19 cellular contexts compared by ENCODE assay signal in genomic region chr4:58515206-58515605, GRCh38.
"Had no signal": no experiment of that assay in that cellular context is flagged by ENCODE, and none has a peak within 500 bp of the region (broad histone marks: within the 10 kb centered on the region; RNA-seq: fewer than 3 reads in every experiment).

No MANE protein-coding gene starts in this region.

- DNase-seq: activated CD4-positive, alpha-beta memory T cell treated with anti-CD3 and anti-CD28 coated beads for 36 hours; activated CD4-positive, alpha-beta T cell treated with anti-CD3 and anti-CD28 coated beads for 48 hours; activated effector memory CD4-positive, alpha-beta T cell treated with anti-CD3 and anti-CD28 coated beads, Interleukin-2, amount 50 U/mL, for 16 hours; activated naive CD4-positive, alpha-beta T cell treated with anti-CD3 and anti-CD28 coated beads, Interleukin-2, amount 10 ng/mL, durations not matched to agents 7 days and 5 days; amygdala; colonic mucosa; esophagus squamous epithelium; head of caudate nucleus; hypothalamus; left ventricle myocardium superior; mammary epithelial cell; small intestine; stimulated activated CD4-positive, alpha-beta T cell treated with anti-CD3 and anti-CD28 coated beads, Interleukin-2, amount 100 ng/mL, for 24 hours; transverse colon had no signal

- H3K27ac ChIP-seq: colonic mucosa, esophagus squamous epithelium, gastroesophageal sphincter, parathyroid adenoma, transverse colon had no signal

- H3K36me3 ChIP-seq: colonic mucosa, esophagus squamous epithelium, gastroesophageal sphincter, transverse colon had no signal

- H3K9me3 ChIP-seq: colonic mucosa, esophagus squamous epithelium, gastroesophageal sphincter, transverse colon had no signal

- H3K4me3 ChIP-seq: colonic mucosa, esophagus squamous epithelium, gastroesophageal sphincter, transverse colon had no signal

- H3K27ac Mint-ChIP-seq: activated CD4-positive, alpha-beta memory T cell treated with anti-CD3 and anti-CD28 coated beads for 36 hours; activated naive CD4-positive, alpha-beta T cell treated with anti-CD3 and anti-CD28 coated beads, Interleukin-2, amount 10 ng/mL, durations not matched to agents 7 days and 5 days; natural killer cell treated with Interleukin-12 subunit alpha and Interleukin-12 subunit beta and Interleukin-15 and Interleukin-18, amount 100 ng/mL, for 72 hours; stimulated activated effector memory CD8-positive, alpha-beta T cell treated with anti-CD3 and anti-CD28 coated beads, Interleukin-12 subunit alpha, Interleukin-12 subunit beta, amount 100 ng/mL, for 72 hours had no signal

- H3K4me1 Mint-ChIP-seq: activated naive CD4-positive, alpha-beta T cell treated with anti-CD3 and anti-CD28 coated beads, Interleukin-2, amount 10 ng/mL, durations not matched to agents 7 days and 5 days; stimulated activated effector memory CD8-positive, alpha-beta T cell treated with anti-CD3 and anti-CD28 coated beads, Interleukin-12 subunit alpha, Interleukin-12 subunit beta, amount 100 ng/mL, for 72 hours had no signal

- H3K27me3 Mint-ChIP-seq: activated CD4-positive, alpha-beta memory T cell treated with anti-CD3 and anti-CD28 coated beads for 36 hours; activated naive CD4-positive, alpha-beta T cell treated with anti-CD3 and anti-CD28 coated beads, Interleukin-2, amount 10 ng/mL, durations not matched to agents 7 days and 5 days; natural killer cell treated with Interleukin-12 subunit alpha and Interleukin-12 subunit beta and Interleukin-15 and Interleukin-18, amount 100 ng/mL, for 72 hours had no signal

- H3K4me3 Mint-ChIP-seq: activated CD4-positive, alpha-beta memory T cell treated with anti-CD3 and anti-CD28 coated beads for 36 hours; activated naive CD4-positive, alpha-beta T cell treated with anti-CD3 and anti-CD28 coated beads, Interleukin-2, amount 10 ng/mL, durations not matched to agents 7 days and 5 days; natural killer cell treated with Interleukin-12 subunit alpha and Interleukin-12 subunit beta and Interleukin-15 and Interleukin-18, amount 100 ng/mL, for 72 hours; stimulated activated effector memory CD8-positive, alpha-beta T cell treated with anti-CD3 and anti-CD28 coated beads, Interleukin-12 subunit alpha, Interleukin-12 subunit beta, amount 100 ng/mL, for 72 hours had no signal

- ATAC-seq: gastroesophageal sphincter; left ventricle myocardium superior; natural killer cell treated with Interleukin-12 subunit alpha and Interleukin-12 subunit beta and Interleukin-15 and Interleukin-18, amount 100 ng/mL, for 72 hours; sciatic nerve; stimulated activated effector memory CD8-positive, alpha-beta T cell treated with anti-CD3 and anti-CD28 coated beads, Interleukin-12 subunit alpha, Interleukin-12 subunit beta, amount 100 ng/mL, for 72 hours had no signal

- H3K27me3 ChIP-seq: colonic mucosa, esophagus squamous epithelium, gastroesophageal sphincter, transverse colon had no signal

- H3K4me1 ChIP-seq: colonic mucosa, esophagus squamous epithelium, gastroesophageal sphincter, parathyroid adenoma, transverse colon had no signal

- H3K36me3 Mint-ChIP-seq: activated CD4-positive, alpha-beta memory T cell treated with anti-CD3 and anti-CD28 coated beads for 36 hours; activated naive CD4-positive, alpha-beta T cell treated with anti-CD3 and anti-CD28 coated beads, Interleukin-2, amount 10 ng/mL, durations not matched to agents 7 days and 5 days; natural killer cell treated with Interleukin-12 subunit alpha and Interleukin-12 subunit beta and Interleukin-15 and Interleukin-18, amount 100 ng/mL, for 72 hours; stimulated activated effector memory CD8-positive, alpha-beta T cell treated with anti-CD3 and anti-CD28 coated beads, Interleukin-12 subunit alpha, Interleukin-12 subunit beta, amount 100 ng/mL, for 72 hours had no signal
